In the genomic region with DNA sequence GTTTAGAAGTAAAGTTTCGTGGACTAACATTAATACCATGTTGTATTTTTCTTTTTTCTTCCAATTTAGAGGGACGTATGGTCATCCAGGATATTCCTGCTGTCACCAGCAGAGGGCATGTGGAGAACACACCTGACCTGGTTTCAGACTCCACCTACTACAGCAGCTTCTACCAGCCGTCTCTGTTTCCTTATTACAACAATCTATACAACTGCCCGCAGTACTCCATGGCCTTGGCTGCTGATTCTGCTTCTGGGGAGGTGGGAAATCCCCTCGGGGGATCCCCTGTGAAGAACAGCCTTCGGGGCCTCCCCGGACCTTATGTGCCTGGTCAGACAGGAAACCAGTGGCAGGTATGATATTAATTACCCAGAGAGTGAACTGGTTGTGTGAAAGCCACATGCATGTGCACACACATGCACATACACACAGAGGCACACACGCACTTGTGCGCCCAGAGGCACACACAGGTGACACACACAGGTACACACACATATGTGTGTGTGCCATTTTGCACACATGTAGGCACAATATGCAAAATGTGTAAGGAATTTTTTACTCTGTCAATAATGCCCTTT, we compare ENCODE assay signal across 1 cellular context.
TF ChIP-seq lines count a peak whose summit lies in the region.

No MANE protein-coding gene starts in this region.

TF ChIP-seq in GM12878, 131 proteins besides CTCF, POLR2A, EP300 and RAD21 (continued from another document and continues in another):
- TF ChIP-seq, protein P1, sequence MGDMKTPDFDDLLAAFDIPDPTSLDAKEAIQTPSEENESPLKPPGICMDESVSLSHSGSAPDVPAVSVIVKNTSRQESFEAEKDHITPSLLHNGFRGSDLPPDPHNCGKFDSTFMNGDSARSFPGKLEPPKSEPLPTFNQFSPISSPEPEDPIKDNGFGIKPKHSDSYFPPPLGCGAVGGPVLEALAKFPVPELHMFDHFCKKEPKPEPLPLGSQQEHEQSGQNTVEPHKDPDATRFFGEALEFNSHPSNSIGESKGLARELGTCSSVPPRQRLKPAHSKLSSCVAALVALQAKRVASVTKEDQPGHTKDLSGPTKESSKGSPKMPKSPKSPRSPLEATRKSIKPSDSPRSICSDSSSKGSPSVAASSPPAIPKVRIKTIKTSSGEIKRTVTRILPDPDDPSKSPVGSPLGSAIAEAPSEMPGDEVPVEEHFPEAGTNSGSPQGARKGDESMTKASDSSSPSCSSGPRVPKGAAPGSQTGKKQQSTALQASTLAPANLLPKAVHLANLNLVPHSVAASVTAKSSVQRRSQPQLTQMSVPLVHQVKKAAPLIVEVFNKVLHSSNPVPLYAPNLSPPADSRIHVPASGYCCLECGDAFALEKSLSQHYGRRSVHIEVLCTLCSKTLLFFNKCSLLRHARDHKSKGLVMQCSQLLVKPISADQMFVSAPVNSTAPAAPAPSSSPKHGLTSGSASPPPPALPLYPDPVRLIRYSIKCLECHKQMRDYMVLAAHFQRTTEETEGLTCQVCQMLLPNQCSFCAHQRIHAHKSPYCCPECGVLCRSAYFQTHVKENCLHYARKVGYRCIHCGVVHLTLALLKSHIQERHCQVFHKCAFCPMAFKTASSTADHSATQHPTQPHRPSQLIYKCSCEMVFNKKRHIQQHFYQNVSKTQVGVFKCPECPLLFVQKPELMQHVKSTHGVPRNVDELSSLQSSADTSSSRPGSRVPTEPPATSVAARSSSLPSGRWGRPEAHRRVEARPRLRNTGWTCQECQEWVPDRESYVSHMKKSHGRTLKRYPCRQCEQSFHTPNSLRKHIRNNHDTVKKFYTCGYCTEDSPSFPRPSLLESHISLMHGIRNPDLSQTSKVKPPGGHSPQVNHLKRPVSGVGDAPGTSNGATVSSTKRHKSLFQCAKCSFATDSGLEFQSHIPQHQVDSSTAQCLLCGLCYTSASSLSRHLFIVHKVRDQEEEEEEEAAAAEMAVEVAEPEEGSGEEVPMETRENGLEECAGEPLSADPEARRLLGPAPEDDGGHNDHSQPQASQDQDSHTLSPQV (IDR thresholded peaks at IDR 0.05) = no peak
- peak; percentile 96 for TF ChIP-seq GATAD2B (conservative IDR thresholded peaks at IDR 0.05; ENCODE audit: low read depth)
- TF ChIP-seq, protein P2, sequence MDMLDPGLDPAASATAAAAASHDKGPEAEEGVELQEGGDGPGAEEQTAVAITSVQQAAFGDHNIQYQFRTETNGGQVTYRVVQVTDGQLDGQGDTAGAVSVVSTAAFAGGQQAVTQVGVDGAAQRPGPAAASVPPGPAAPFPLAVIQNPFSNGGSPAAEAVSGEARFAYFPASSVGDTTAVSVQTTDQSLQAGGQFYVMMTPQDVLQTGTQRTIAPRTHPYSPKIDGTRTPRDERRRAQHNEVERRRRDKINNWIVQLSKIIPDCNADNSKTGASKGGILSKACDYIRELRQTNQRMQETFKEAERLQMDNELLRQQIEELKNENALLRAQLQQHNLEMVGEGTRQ (IDR thresholded peaks at IDR 0.05; ENCODE audit: borderline replicate concordance, low read depth, low read length) = no peak; the same call in 1 of the 2 replicates
- TF ChIP-seq BHLHE40 (IDR thresholded peaks at IDR 0.05; ENCODE audit: borderline replicate concordance in 1 of 2, low read depth in 2 of 2, low read length in 1 of 2) = peak; percentile 96 to 97
- TF ChIP-seq, protein P3, sequence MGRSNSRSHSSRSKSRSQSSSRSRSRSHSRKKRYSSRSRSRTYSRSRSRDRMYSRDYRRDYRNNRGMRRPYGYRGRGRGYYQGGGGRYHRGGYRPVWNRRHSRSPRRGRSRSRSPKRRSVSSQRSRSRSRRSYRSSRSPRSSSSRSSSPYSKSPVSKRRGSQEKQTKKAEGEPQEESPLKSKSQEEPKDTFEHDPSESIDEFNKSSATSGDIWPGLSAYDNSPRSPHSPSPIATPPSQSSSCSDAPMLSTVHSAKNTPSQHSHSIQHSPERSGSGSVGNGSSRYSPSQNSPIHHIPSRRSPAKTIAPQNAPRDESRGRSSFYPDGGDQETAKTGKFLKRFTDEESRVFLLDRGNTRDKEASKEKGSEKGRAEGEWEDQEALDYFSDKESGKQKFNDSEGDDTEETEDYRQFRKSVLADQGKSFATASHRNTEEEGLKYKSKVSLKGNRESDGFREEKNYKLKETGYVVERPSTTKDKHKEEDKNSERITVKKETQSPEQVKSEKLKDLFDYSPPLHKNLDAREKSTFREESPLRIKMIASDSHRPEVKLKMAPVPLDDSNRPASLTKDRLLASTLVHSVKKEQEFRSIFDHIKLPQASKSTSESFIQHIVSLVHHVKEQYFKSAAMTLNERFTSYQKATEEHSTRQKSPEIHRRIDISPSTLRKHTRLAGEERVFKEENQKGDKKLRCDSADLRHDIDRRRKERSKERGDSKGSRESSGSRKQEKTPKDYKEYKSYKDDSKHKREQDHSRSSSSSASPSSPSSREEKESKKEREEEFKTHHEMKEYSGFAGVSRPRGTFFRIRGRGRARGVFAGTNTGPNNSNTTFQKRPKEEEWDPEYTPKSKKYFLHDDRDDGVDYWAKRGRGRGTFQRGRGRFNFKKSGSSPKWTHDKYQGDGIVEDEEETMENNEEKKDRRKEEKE (IDR thresholded peaks at IDR 0.05) = no peak
- no peak for TF ChIP-seq NRF1 (conservative IDR thresholded peaks at IDR 0.05; ENCODE audit: low read depth, low read length)
- no peak for TF ChIP-seq EZH2 (IDR thresholded peaks at IDR 0.05; ENCODE audit: borderline replicate concordance, control insufficient read depth, low read depth, low read length)
- TF ChIP-seq, protein P4, sequence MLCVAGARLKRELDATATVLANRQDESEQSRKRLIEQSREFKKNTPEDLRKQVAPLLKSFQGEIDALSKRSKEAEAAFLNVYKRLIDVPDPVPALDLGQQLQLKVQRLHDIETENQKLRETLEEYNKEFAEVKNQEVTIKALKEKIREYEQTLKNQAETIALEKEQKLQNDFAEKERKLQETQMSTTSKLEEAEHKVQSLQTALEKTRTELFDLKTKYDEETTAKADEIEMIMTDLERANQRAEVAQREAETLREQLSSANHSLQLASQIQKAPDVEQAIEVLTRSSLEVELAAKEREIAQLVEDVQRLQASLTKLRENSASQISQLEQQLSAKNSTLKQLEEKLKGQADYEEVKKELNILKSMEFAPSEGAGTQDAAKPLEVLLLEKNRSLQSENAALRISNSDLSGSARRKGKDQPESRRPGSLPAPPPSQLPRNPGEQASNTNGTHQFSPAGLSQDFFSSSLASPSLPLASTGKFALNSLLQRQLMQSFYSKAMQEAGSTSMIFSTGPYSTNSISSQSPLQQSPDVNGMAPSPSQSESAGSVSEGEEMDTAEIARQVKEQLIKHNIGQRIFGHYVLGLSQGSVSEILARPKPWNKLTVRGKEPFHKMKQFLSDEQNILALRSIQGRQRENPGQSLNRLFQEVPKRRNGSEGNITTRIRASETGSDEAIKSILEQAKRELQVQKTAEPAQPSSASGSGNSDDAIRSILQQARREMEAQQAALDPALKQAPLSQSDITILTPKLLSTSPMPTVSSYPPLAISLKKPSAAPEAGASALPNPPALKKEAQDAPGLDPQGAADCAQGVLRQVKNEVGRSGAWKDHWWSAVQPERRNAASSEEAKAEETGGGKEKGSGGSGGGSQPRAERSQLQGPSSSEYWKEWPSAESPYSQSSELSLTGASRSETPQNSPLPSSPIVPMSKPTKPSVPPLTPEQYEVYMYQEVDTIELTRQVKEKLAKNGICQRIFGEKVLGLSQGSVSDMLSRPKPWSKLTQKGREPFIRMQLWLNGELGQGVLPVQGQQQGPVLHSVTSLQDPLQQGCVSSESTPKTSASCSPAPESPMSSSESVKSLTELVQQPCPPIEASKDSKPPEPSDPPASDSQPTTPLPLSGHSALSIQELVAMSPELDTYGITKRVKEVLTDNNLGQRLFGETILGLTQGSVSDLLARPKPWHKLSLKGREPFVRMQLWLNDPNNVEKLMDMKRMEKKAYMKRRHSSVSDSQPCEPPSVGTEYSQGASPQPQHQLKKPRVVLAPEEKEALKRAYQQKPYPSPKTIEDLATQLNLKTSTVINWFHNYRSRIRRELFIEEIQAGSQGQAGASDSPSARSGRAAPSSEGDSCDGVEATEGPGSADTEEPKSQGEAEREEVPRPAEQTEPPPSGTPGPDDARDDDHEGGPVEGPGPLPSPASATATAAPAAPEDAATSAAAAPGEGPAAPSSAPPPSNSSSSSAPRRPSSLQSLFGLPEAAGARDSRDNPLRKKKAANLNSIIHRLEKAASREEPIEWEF (IDR thresholded peaks at IDR 0.05; ENCODE audit: insufficient replicate concordance, low read depth, low read length) = peak; percentile 72
- no peak for TF ChIP-seq NR2C1 (IDR thresholded peaks at IDR 0.05)
- TF ChIP-seq, protein P5, sequence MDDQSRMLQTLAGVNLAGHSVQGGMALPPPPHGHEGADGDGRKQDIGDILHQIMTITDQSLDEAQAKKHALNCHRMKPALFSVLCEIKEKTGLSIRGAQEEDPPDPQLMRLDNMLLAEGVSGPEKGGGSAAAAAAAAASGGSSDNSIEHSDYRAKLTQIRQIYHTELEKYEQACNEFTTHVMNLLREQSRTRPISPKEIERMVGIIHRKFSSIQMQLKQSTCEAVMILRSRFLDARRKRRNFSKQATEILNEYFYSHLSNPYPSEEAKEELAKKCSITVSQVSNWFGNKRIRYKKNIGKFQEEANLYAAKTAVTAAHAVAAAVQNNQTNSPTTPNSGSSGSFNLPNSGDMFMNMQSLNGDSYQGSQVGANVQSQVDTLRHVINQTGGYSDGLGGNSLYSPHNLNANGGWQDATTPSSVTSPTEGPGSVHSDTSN (IDR thresholded peaks at IDR 0.05; ENCODE audit: insufficient replicate concordance, low read depth, low read length) = peak; percentile 78
- TF ChIP-seq, protein P6, sequence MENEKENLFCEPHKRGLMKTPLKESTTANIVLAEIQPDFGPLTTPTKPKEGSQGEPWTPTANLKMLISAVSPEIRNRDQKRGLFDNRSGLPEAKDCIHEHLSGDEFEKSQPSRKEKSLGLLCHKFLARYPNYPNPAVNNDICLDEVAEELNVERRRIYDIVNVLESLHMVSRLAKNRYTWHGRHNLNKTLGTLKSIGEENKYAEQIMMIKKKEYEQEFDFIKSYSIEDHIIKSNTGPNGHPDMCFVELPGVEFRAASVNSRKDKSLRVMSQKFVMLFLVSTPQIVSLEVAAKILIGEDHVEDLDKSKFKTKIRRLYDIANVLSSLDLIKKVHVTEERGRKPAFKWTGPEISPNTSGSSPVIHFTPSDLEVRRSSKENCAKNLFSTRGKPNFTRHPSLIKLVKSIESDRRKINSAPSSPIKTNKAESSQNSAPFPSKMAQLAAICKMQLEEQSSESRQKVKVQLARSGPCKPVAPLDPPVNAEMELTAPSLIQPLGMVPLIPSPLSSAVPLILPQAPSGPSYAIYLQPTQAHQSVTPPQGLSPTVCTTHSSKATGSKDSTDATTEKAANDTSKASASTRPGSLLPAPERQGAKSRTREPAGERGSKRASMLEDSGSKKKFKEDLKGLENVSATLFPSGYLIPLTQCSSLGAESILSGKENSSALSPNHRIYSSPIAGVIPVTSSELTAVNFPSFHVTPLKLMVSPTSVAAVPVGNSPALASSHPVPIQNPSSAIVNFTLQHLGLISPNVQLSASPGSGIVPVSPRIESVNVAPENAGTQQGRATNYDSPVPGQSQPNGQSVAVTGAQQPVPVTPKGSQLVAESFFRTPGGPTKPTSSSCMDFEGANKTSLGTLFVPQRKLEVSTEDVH (IDR thresholded peaks at IDR 0.05; ENCODE audit: low read depth, partially characterized antibody) = no peak
- TF ChIP-seq CBX5 (IDR thresholded peaks at IDR 0.05; ENCODE audit: low read depth) = 0 out of 2 replicates have a peak, but pooled peaks have one; percentile 52
- no peak for TF ChIP-seq TARDBP (IDR thresholded peaks at IDR 0.05; ENCODE audit: borderline replicate concordance)
- TF ChIP-seq, protein P7, sequence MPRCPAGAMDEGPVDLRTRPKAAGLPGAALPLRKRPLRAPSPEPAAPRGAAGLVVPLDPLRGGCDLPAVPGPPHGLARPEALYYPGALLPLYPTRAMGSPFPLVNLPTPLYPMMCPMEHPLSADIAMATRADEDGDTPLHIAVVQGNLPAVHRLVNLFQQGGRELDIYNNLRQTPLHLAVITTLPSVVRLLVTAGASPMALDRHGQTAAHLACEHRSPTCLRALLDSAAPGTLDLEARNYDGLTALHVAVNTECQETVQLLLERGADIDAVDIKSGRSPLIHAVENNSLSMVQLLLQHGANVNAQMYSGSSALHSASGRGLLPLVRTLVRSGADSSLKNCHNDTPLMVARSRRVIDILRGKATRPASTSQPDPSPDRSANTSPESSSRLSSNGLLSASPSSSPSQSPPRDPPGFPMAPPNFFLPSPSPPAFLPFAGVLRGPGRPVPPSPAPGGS (IDR thresholded peaks at IDR 0.05; ENCODE audit: borderline replicate concordance, insufficient read depth, low read depth, low read length, poor library complexity, severe bottlenecking) = peak; percentile 98
- TF ChIP-seq, protein P8, sequence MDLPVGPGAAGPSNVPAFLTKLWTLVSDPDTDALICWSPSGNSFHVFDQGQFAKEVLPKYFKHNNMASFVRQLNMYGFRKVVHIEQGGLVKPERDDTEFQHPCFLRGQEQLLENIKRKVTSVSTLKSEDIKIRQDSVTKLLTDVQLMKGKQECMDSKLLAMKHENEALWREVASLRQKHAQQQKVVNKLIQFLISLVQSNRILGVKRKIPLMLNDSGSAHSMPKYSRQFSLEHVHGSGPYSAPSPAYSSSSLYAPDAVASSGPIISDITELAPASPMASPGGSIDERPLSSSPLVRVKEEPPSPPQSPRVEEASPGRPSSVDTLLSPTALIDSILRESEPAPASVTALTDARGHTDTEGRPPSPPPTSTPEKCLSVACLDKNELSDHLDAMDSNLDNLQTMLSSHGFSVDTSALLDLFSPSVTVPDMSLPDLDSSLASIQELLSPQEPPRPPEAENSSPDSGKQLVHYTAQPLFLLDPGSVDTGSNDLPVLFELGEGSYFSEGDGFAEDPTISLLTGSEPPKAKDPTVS (IDR thresholded peaks at IDR 0.05; ENCODE audit: low read depth, low read length) = no peak
- no peak for TF ChIP-seq MTA3 (IDR thresholded peaks at IDR 0.05; ENCODE audit: borderline replicate concordance, low read length)
- no peak for TF ChIP-seq SUPT20H (IDR thresholded peaks at IDR 0.05; ENCODE audit: borderline replicate concordance, control insufficient read depth, low read depth, low read length)
- TF ChIP-seq CBFB (IDR thresholded peaks at IDR 0.05; ENCODE audit: low read depth) = peak; percentile 83
- TF ChIP-seq SMARCA5 (IDR thresholded peaks at IDR 0.05) = peak; percentile 82
- peak; percentile 84 for TF ChIP-seq NR2F1 (conservative IDR thresholded peaks at IDR 0.05)
- TF ChIP-seq RELA (IDR thresholded peaks at IDR 0.05; ENCODE audit: borderline replicate concordance, partially characterized antibody) = peak; percentile 100
- TF ChIP-seq YBX1 (IDR thresholded peaks at IDR 0.05) = no peak
- TF ChIP-seq, protein P9, sequence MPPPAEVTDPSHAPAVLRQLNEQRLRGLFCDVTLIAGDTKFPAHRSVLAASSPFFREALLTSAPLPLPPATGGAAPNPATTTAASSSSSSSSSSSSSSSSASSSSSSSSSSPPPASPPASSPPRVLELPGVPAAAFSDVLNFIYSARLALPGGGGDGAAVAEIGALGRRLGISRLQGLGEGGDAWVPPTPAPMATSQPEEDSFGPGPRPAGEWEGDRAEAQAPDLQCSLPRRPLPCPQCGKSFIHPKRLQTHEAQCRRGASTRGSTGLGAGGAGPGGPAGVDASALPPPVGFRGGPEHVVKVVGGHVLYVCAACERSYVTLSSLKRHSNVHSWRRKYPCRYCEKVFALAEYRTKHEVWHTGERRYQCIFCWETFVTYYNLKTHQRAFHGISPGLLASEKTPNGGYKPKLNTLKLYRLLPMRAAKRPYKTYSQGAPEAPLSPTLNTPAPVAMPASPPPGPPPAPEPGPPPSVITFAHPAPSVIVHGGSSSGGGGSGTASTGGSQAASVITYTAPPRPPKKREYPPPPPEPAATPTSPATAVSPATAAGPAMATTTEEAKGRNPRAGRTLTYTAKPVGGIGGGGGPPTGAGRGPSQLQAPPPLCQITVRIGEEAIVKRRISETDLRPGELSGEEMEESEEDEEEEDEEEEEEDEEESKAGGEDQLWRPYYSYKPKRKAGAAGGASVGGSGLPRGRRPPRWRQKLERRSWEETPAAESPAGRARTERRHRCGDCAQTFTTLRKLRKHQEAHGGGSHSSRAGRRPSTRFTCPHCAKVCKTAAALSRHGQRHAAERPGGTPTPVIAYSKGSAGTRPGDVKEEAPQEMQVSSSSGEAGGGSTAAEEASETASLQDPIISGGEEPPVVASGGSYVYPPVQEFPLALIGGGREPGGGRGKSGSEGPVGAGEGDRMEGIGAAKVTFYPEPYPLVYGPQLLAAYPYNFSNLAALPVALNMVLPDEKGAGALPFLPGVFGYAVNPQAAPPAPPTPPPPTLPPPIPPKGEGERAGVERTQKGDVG (CRISPR knock-in tag; IDR thresholded peaks at IDR 0.05) = no peak
